ENCODE assay signal across 15 cellular contexts in genomic region chr10:17237163-17237562, GRCh38.
"Had no signal": no experiment of that assay in that cellular context is flagged by ENCODE, and none has a peak within 500 bp of the region (broad histone marks: within the 10 kb centered on the region; RNA-seq: fewer than 3 reads in every experiment).

No MANE protein-coding gene starts in this region.

- H3K36me3 ChIP-seq: uterus had no signal

- H3K9me3 Mint-ChIP-seq: activated naive CD4-positive, alpha-beta T cell treated with anti-CD3 and anti-CD28 coated beads for 36 hours; activated naive CD8-positive, alpha-beta T cell treated with anti-CD3 and anti-CD28 coated beads, Interleukin-2, amount 50 U/mL, for 24 hours; activated T-helper 2 cell treated with anti-CD3 and anti-CD28 coated beads, Interferon-gamma antibody, Interleukin-2, Interleukin-4, amounts not matched to agents 10 μg/mL and 5 μg/mL and 100 μg/mL, durations not matched to agents 14 hours and 24 hours and 36 hours; nephron; stimulated activated memory B cell treated with anti-CD40 and anti-IgM and Interleukin-4, amounts not matched to agents 10 μg/mL and 1 μg/mL and 100 μg/mL, for 72 hours had no signal

- H3K4me3 Mint-ChIP-seq: activated naive CD4-positive, alpha-beta T cell treated with anti-CD3 and anti-CD28 coated beads for 36 hours; activated naive CD8-positive, alpha-beta T cell treated with anti-CD3 and anti-CD28 coated beads, Interleukin-2, amount 50 U/mL, for 24 hours; stimulated activated memory B cell treated with anti-CD40 and anti-IgM and Interleukin-4, amounts not matched to agents 10 μg/mL and 1 μg/mL and 100 μg/mL, for 72 hours had no signal

- H3K4me3 ChIP-seq: tibial artery, uterus had no signal

- ATAC-seq: activated naive CD8-positive, alpha-beta T cell treated with anti-CD3 and anti-CD28 coated beads, Interleukin-2, amount 50 U/mL, for 24 hours; stimulated activated memory B cell treated with anti-CD40 and anti-IgM and Interleukin-4, amounts not matched to agents 10 μg/mL and 1 μg/mL and 100 μg/mL, for 72 hours had no signal

- H3K9me3 ChIP-seq: tibial artery, uterus had no signal

- H3K27me3 Mint-ChIP-seq: activated naive CD8-positive, alpha-beta T cell treated with anti-CD3 and anti-CD28 coated beads, Interleukin-2, amount 50 U/mL, for 24 hours; stimulated activated memory B cell treated with anti-CD40 and anti-IgM and Interleukin-4, amounts not matched to agents 10 μg/mL and 1 μg/mL and 100 μg/mL, for 72 hours had no signal

- H3K27ac ChIP-seq: parathyroid adenoma had no signal

- H3K27me3 ChIP-seq: tibial artery, uterus had no signal

- DNase-seq: activated CD4-positive, alpha-beta T cell treated with anti-CD3 and anti-CD28 coated beads for 1 hour; activated CD4-positive, alpha-beta T cell treated with anti-CD3 and anti-CD28 coated beads, Interleukin-2, amount 50 U/mL, for 4 hours; activated naive CD4-positive, alpha-beta T cell treated with anti-CD3 and anti-CD28 coated beads for 36 hours; activated naive CD8-positive, alpha-beta T cell treated with anti-CD3 and anti-CD28 coated beads, Interleukin-2, amount 50 U/mL, for 24 hours; caudate nucleus; effector CD4-positive, alpha-beta T cell; foreskin melanocyte; head of caudate nucleus; T-helper 9 cell; tibial artery; uterus had no signal

- H3K27ac Mint-ChIP-seq: activated naive CD4-positive, alpha-beta T cell treated with anti-CD3 and anti-CD28 coated beads for 36 hours; activated naive CD8-positive, alpha-beta T cell treated with anti-CD3 and anti-CD28 coated beads, Interleukin-2, amount 50 U/mL, for 24 hours; activated T-helper 2 cell treated with anti-CD3 and anti-CD28 coated beads, Interferon-gamma antibody, Interleukin-2, Interleukin-4, amounts not matched to agents 10 μg/mL and 5 μg/mL and 100 μg/mL, durations not matched to agents 14 hours and 24 hours and 36 hours; stimulated activated memory B cell treated with anti-CD40 and anti-IgM and Interleukin-4, amounts not matched to agents 10 μg/mL and 1 μg/mL and 100 μg/mL, for 72 hours had no signal
